22 cellular contexts compared by ENCODE assay signal in genomic region chr10:1289591-1289990, GRCh38.
A peak's percentile ranks its signal among the peaks of the same experiment; 100 is the strongest.
DNase-seq lines count a peak whose midpoint lies in the region; ATAC-seq and TF ChIP-seq lines count a peak whose summit lies in the region.
"Had no signal": no experiment of that assay in that cellular context is flagged by ENCODE, and none has a peak within 500 bp of the region (broad histone marks: within the 10 kb centered on the region; RNA-seq: fewer than 3 reads in every experiment).

No MANE protein-coding gene starts in this region.

- WGBS in IMR-90 (ENCODE audit: extremely low coverage in 2 of 2, insufficient read length in 1 of 2), 2 experiments: 74% methylated on average over 6 of the region's 16 CpGs; no CpG with 5 or more reads in 1 of the 2 experiments
- WGBS in mesodermal cell (ENCODE audit: insufficient coverage in 2 of 2), 2 experiments: 85 to 87% methylated on average over 15 to 16 of the region's 16 CpGs

- TF ChIP-seq CTCF in IMR-90 (conservative IDR thresholded peaks at IDR 0.05; ENCODE audit: low read depth, low read length) (no peak), MM.1S (IDR thresholded peaks at IDR 0.05; ENCODE audit: low read length) (no peak)

- H3K14ac ChIP-seq in IMR-90 (replicated peaks; ENCODE audit: low read depth, low read length): no peak overlapping the region

- ATAC-seq in IMR-90 (ENCODE audit: low read depth) (no peak), HG03378 (IDR thresholded peaks at IDR 0.05; ENCODE audit: unreplicated experiment) (no peak)
- ATAC-seq: activated CD8-positive, alpha-beta T cell treated with anti-CD3 and anti-CD28 coated beads for 36 hours had no signal

- intact Hi-C loops in IMR-90 (cut with micrococcal nuclease): no loop called here

- no peaks in the 10 kb centered on the region for H3K9me1 ChIP-seq in IMR-90 (ENCODE audit: insufficient read depth, low read length)

- CTCF ChIA-PET in IMR-90 (lab: Yijun Ruan, JAX): no interaction called here

- no peaks in the 10 kb centered on the region for H3K4me1 ChIP-seq in IMR-90 (ENCODE audit: control insufficient read depth, insufficient read depth, low read length)
- H3K4me1 ChIP-seq in mesodermal cell (ENCODE audit: control insufficient read depth, insufficient read depth, low read length, poor library complexity, severe bottlenecking): peaks cover 10% of the 10 kb centered on the region
- H3K4me1 ChIP-seq in MM.1S (ENCODE audit: low read length): no peaks in the 10 kb centered on the region
- H3K4me1 ChIP-seq: ascending aorta, colonic mucosa had no signal

- no peak overlapping the region for H2BK15ac ChIP-seq in IMR-90 (ENCODE audit: low read depth, low read length)

- DNase-seq in ELF-1 (ENCODE audit: low read depth, low spot score) (peak; percentile 31), IMR-90 (no peak), dermis blood vessel endothelial cell (peak; percentile 2), MM.1S (no peak), middle frontal gyrus (ENCODE audit: extremely low spot score, low spot score) (no peak)
- DNase-seq in stimulated activated CD4-positive, alpha-beta T cell treated with anti-CD3 and anti-CD28 coated beads, Interleukin-15, amount 100 ng/mL, for 24 hours: no peak
- DNase-seq: activated CD8-positive, alpha-beta T cell treated with anti-CD3 and anti-CD28 coated beads for 36 hours; activated naive CD4-positive, alpha-beta T cell treated with anti-CD3 and anti-CD28 coated beads for 36 hours; activated T-cell treated with anti-CD3 and anti-CD28 coated beads, Interleukin-2, amount 50 U/mL, for 1 hour; CD4-positive, alpha-beta T cell; colonic mucosa; DMS79; Karpas-422; NCI-H1105 treated with DMSO at 0.1 percent for 48 hours; NCI-H748 treated with DMSO at 0.1 percent for 48 hours; retina; T-helper 2 cell had no signal

- no peaks in the 10 kb centered on the region for H3K79me1 ChIP-seq in IMR-90 (ENCODE audit: low read depth in 1 of 2, low read length in 2 of 2)

- H3K18ac ChIP-seq in IMR-90 (ENCODE audit: low read depth, low read length): no peak overlapping the region

- TF ChIP-seq RAD21 in IMR-90 (IDR thresholded peaks at IDR 0.05; ENCODE audit: low read length): no peak

- H3K36me3 ChIP-seq in IMR-90 (ENCODE audit: control insufficient read depth, insufficient read depth, low read length) (no peaks in the 10 kb centered on the region), mesodermal cell (ENCODE audit: control insufficient read depth, insufficient read depth, low read length) (no peaks in the 10 kb centered on the region), MM.1S (replicated peaks; ENCODE audit: insufficient read depth, low read length) (no peaks in the 10 kb centered on the region)
- H3K36me3 ChIP-seq: ascending aorta, colonic mucosa, thoracic aorta had no signal

- H3K9ac ChIP-seq in IMR-90 (ENCODE audit: low read depth, low read length) (no peak overlapping the region), MM.1S (ENCODE audit: low read length) (no peak overlapping the region)

- no peak overlapping the region for H2BK120ac ChIP-seq in IMR-90 (ENCODE audit: low read depth, low read length)

- no peak overlapping the region for H3K4me2 ChIP-seq in IMR-90 (ENCODE audit: low read depth, low read length)
- H3K4me2 ChIP-seq in MM.1S (ENCODE audit: low read depth, low read length): no peak overlapping the region
- H3K4me2 ChIP-seq: PC-9 had no signal

- H2BK20ac ChIP-seq in IMR-90 (ENCODE audit: low read depth, low read length): no peak overlapping the region

- H3K79me2 ChIP-seq in MM.1S (ENCODE audit: low read length): no peaks in the 10 kb centered on the region

- TF ChIP-seq POLR2A in IMR-90 (IDR thresholded peaks at IDR 0.05; ENCODE audit: low read depth, low read length): no peak

- dilution Hi-C loops in IMR-90 (cut with HindIII; ENCODE audit: low sequenced_read_pairs, unreplicated experiment): no loop called here

- no peaks in the 10 kb centered on the region for H3F3A ChIP-seq in MM.1S (ENCODE audit: insufficient read depth, low read length)

- POLR2A ChIA-PET in IMR-90 (lab: Charles Lee; ENCODE audit: unreplicated experiment): no interaction called here

- H2AK9ac ChIP-seq in IMR-90 (replicated peaks; ENCODE audit: low read depth, low read length, poor library complexity): no peak overlapping the region

- in situ Hi-C loops in IMR-90 (cut with MboI; ENCODE audit: low sequenced_read_pairs): no loop called here

- H3K9me3 ChIP-seq in IMR-90 (ENCODE audit: control insufficient read depth, insufficient read depth, low read length) (peaks cover 38% of the 10 kb centered on the region), mesodermal cell (ENCODE audit: control insufficient read depth, low read length) (no peaks in the 10 kb centered on the region), MM.1S (replicated peaks; ENCODE audit: insufficient read depth, low read length) (no peaks in the 10 kb centered on the region)
- H3K9me3 ChIP-seq: ascending aorta, colonic mucosa, thoracic aorta had no signal

- H4K20me1 ChIP-seq in IMR-90 (ENCODE audit: insufficient read depth, low read length) (no peaks in the 10 kb centered on the region), MM.1S (ENCODE audit: insufficient read depth, low read length) (no peaks in the 10 kb centered on the region)

- H3K27ac ChIP-seq in IMR-90 (ENCODE audit: insufficient read depth, low read length) (no peak overlapping the region), mesodermal cell (ENCODE audit: low read depth, low read length, severe bottlenecking) (peak overlapping the region; percentile 23), MM.1S (ENCODE audit: low read length) (no peak overlapping the region)
- H3K27ac ChIP-seq: ascending aorta, colonic mucosa, PC-9, thoracic aorta had no signal

- no peak overlapping the region for H3K4me3 ChIP-seq in IMR-90 (ENCODE audit: insufficient read depth, low read depth, low read length)
- no peak overlapping the region for H3K4me3 ChIP-seq in mesodermal cell (ENCODE audit: extremely low read depth, insufficient read depth, low read length, poor library complexity, severe bottlenecking)
- no peak overlapping the region for H3K4me3 ChIP-seq in MM.1S (ENCODE audit: low read length)
- H3K4me3 ChIP-seq: ascending aorta, colonic mucosa, PC-9, thoracic aorta had no signal

- H3K56ac ChIP-seq in IMR-90 (ENCODE audit: extremely low read depth, insufficient read depth, low read length): no peak overlapping the region

- peak overlapping the region; percentile 11 for H2AFZ ChIP-seq in IMR-90 (replicated peaks; ENCODE audit: low read length, poor library complexity)
- H2AFZ ChIP-seq in MM.1S (ENCODE audit: low read length): no peak overlapping the region
- H2AFZ ChIP-seq: PC-9 had no signal

- H4K8ac ChIP-seq in IMR-90 (ENCODE audit: low read depth in 2 of 2, low read length in 2 of 2): no peak overlapping the region

- no peak overlapping the region for H3K23ac ChIP-seq in IMR-90 (ENCODE audit: low read depth, low read length)

- H3K27me3 ChIP-seq in IMR-90 (ENCODE audit: control insufficient read depth, insufficient read depth, low read length): no peaks in the 10 kb centered on the region
- H3K27me3 ChIP-seq in MM.1S (replicated peaks; ENCODE audit: insufficient read depth, low read length): 0 out of 2 replicates have a peak, but pooled peaks cover 4% of the 10 kb centered on the region
- H3K27me3 ChIP-seq: ascending aorta, colonic mucosa had no signal

- H4K91ac ChIP-seq in IMR-90 (ENCODE audit: insufficient read depth, low read depth, low read length): no peak overlapping the region

- H3K9me2 ChIP-seq in MM.1S (replicated peaks; ENCODE audit: insufficient read depth, low read length): no peaks in the 10 kb centered on the region

- no peak overlapping the region for H3K4ac ChIP-seq in IMR-90 (ENCODE audit: low read depth, low read length)

- no peak overlapping the region for H2BK5ac ChIP-seq in IMR-90 (ENCODE audit: low read depth, low read length, poor library complexity, severe bottlenecking)

- H4K5ac ChIP-seq in IMR-90 (ENCODE audit: low read depth, low read length): no peak overlapping the region

- BruUV-seq in IMR-90 (replicated peaks; lab: Mats Ljungman, UMichigan): no TSS peak

- no peak overlapping the region for H2AK5ac ChIP-seq in IMR-90 (ENCODE audit: low read depth, low read length)

TF ChIP-seq in IMR-90, 13 proteins besides CTCF, POLR2A, EP300 and RAD21:
- TF ChIP-seq RFX5 (IDR thresholded peaks at IDR 0.05; ENCODE audit: low read depth, low read length) (no peak), BHLHE40 (IDR thresholded peaks at IDR 0.05; ENCODE audit: low read depth, low read length) (no peak), MAZ (IDR thresholded peaks at IDR 0.05; ENCODE audit: borderline replicate concordance, low read depth, low read length) (no peak), CHD1 (IDR thresholded peaks at IDR 0.05; ENCODE audit: low read depth, low read length) (no peak), MAFK (IDR thresholded peaks at IDR 0.05; ENCODE audit: low read depth, low read length) (no peak), ELK1 (IDR thresholded peaks at IDR 0.05; ENCODE audit: borderline replicate concordance, low read depth, low read length) (no peak), RCOR1 (IDR thresholded peaks at IDR 0.05; ENCODE audit: insufficient replicate concordance, low read length) (no peak), USF2 (IDR thresholded peaks at IDR 0.05; ENCODE audit: low read depth, low read length) (no peak), FOS (IDR thresholded peaks at IDR 0.05; ENCODE audit: low read depth, low read length) (no peak), SMC3 (IDR thresholded peaks at IDR 0.05; ENCODE audit: low read depth, low read length) (no peak), MXI1 (IDR thresholded peaks at IDR 0.05; ENCODE audit: borderline replicate concordance, low read depth, low read length) (no peak), NFE2L2 (IDR thresholded peaks at IDR 0.05; ENCODE audit: low read depth, low read length) (no peak), CEBPB (IDR thresholded peaks at IDR 0.05; ENCODE audit: low read depth, low read length) (no peak)

Comparison
In these comparisons a context has a peak if more than half of its experiments do, and no peak if none do; other contexts are left out.
1. DNase-seq: peak in ELF-1 (single experiment) and dermis blood vessel endothelial cell (single experiment); none in IMR-90 (single experiment), MM.1S (single experiment), middle frontal gyrus (single experiment) and stimulated activated CD4-positive, alpha-beta T cell treated with anti-CD3 and anti-CD28 coated beads, Interleukin-15, amount 100 ng/mL, for 24 hours (single experiment).